Comparison of ENCODE assay signal across 12 cellular contexts in genomic region chr1:164562947-164563346, GRCh38. TPM values are rescaled to one million over a fixed set of nuclear protein-coding genes. Genes with fewer than 3 reads are reported as not detected.
A peak's percentile ranks its signal among the peaks of the same experiment; 100 is the strongest.
DNase-seq lines count a peak whose midpoint lies in the region; ATAC-seq and TF ChIP-seq lines count a peak whose summit lies in the region.
"Had no signal": no experiment of that assay in that cellular context is flagged by ENCODE, and none has a peak within 500 bp of the region (broad histone marks: within the 10 kb centered on the region; RNA-seq: fewer than 3 reads in every experiment).

No MANE protein-coding gene starts in this region.

- no peaks in the 10 kb centered on the region for H3K27me3 ChIP-seq in trophoblast cell (ENCODE audit: insufficient read depth, low read length)

- peak overlapping the region; percentile 91 for H3K9ac ChIP-seq in SK-N-MC (ENCODE audit: insufficient read length)
- H3K9ac ChIP-seq in trophoblast cell (ENCODE audit: low read length): no peak overlapping the region
- H3K9ac ChIP-seq: KMS-11 had no signal

- H4K91ac ChIP-seq in trophoblast cell (ENCODE audit: low read depth, low read length): no peak overlapping the region

- H2BK5ac ChIP-seq in trophoblast cell (ENCODE audit: low read depth, low read length, poor library complexity): no peak overlapping the region

- no peak overlapping the region for H4K8ac ChIP-seq in trophoblast cell (ENCODE audit: low read depth, low read length)

- H2BK12ac ChIP-seq in trophoblast cell (ENCODE audit: low read length): no peak overlapping the region

- H3K4me2 ChIP-seq in trophoblast cell (ENCODE audit: low read length): peak overlapping the region; percentile 70
- H3K4me2 ChIP-seq: KMS-11 had no signal

- H3K79me2 ChIP-seq in trophoblast cell (ENCODE audit: control insufficient read depth, insufficient read depth, low read length, poor library complexity): peaks cover 3% of the 10 kb centered on the region

- H3K79me1 ChIP-seq in trophoblast cell (ENCODE audit: low read length): peaks cover 6% of the 10 kb centered on the region

- no peak overlapping the region for H3K14ac ChIP-seq in trophoblast cell (ENCODE audit: low read length)

- H3K23ac ChIP-seq in trophoblast cell (ENCODE audit: low read length): no peak overlapping the region

- DNase-seq in ACHN (peak; percentile 12), SK-N-MC (ENCODE audit: low read depth, low spot score) (no peak), fibroblast of the aortic adventitia (ENCODE audit: low read depth) (no peak), trophoblast cell (no peak), NCI-H1417 treated with DMSO at 0.1 percent for 48 hours (lab: John Stamatoyannopoulos, UW) (no peak), HUDEP-2 (lab: John Stamatoyannopoulos, UW; ENCODE audit: unreplicated experiment in 76 of 76) (no peak)
- DNase-seq: activated naive CD4-positive, alpha-beta T cell treated with anti-CD3 and anti-CD28 coated beads for 36 hours; hippocampal formation; NCI-H774 had no signal

- H3K4ac ChIP-seq in trophoblast cell (ENCODE audit: low read depth, low read length): peak overlapping the region; percentile 69

- ATAC-seq in HG02763 (IDR thresholded peaks at IDR 0.05; ENCODE audit: unreplicated experiment) (no peak), GM18873 (IDR thresholded peaks at IDR 0.05; ENCODE audit: low FRiP score, unreplicated experiment) (no peak)

- H3K36me3 ChIP-seq in SK-N-MC (ENCODE audit: insufficient read depth, low read length): peaks cover 9% of the 10 kb centered on the region
- no peaks in the 10 kb centered on the region for H3K36me3 ChIP-seq in trophoblast cell (ENCODE audit: control insufficient read depth in 1 of 2, insufficient read depth in 2 of 2, low read length in 2 of 2)

- no peak overlapping the region for H2AFZ ChIP-seq in trophoblast cell (ENCODE audit: insufficient read depth, low read length, poor library complexity)

- in situ Hi-C loops in ACHN (cut with HindIII; ENCODE audit: low pct_ligation_motif_present, low pct_unique_long_range_greater_than_20kb, low sequenced_read_pairs): no loop called here

- H2BK120ac ChIP-seq in trophoblast cell (ENCODE audit: insufficient read depth, low read length, poor library complexity): no peak overlapping the region

- H2AK5ac ChIP-seq in trophoblast cell (ENCODE audit: low read length): no peak overlapping the region

- TF ChIP-seq CTCF in fibroblast of the aortic adventitia (IDR thresholded peaks at IDR 0.05; ENCODE audit: insufficient read depth, low read length): no peak

- H3K27ac ChIP-seq in SK-N-MC (0 out of 2 replicates have a peak overlapping the region, but pooled peaks have one; percentile 9), trophoblast cell (ENCODE audit: low read depth, low read length) (no peak overlapping the region)
- H3K27ac ChIP-seq: KMS-11 had no signal

- peak overlapping the region; percentile 93 for H3K4me3 ChIP-seq in SK-N-MC
- H3K4me3 ChIP-seq in fibroblast of the aortic adventitia (ENCODE audit: low read depth, low read length): peak overlapping the region; percentile 81
- H3K4me3 ChIP-seq in trophoblast cell (ENCODE audit: low read depth, low read length): no peak overlapping the region

- no CpG with 5 or more reads among the region's 2 CpGs for WGBS in trophoblast cell (ENCODE audit: extremely low coverage, insufficient coverage, insufficient read length)

- H3K18ac ChIP-seq in trophoblast cell (ENCODE audit: low read length): no peak overlapping the region

- no peaks in the 10 kb centered on the region for H3K9me3 ChIP-seq in SK-N-MC (ENCODE audit: low read depth, low read length)
- no peaks in the 10 kb centered on the region for H3K9me3 ChIP-seq in trophoblast cell (ENCODE audit: insufficient read depth, low read depth, low read length)

- H3K4me1 ChIP-seq in trophoblast cell (ENCODE audit: control insufficient read depth in 1 of 2, insufficient read depth in 2 of 2, low read length in 2 of 2): no peaks in the 10 kb centered on the region

- H4K12ac ChIP-seq in trophoblast cell (ENCODE audit: low read depth, low read length): no peak overlapping the region

RNA-seq across cellular contexts. Expression of gene PBX1, which starts 4.0 kb away (rescaled TPM):
- 66.1 and 95.6 TPM in 2 replicates for total RNA-seq in fibroblast of the aortic adventitia (ENCODE audit: low replicate concordance)
- 67.5 and 74.6 TPM in 2 replicates for polyA plus RNA-seq in trophoblast cell (2013)
